In the genomic region with DNA sequence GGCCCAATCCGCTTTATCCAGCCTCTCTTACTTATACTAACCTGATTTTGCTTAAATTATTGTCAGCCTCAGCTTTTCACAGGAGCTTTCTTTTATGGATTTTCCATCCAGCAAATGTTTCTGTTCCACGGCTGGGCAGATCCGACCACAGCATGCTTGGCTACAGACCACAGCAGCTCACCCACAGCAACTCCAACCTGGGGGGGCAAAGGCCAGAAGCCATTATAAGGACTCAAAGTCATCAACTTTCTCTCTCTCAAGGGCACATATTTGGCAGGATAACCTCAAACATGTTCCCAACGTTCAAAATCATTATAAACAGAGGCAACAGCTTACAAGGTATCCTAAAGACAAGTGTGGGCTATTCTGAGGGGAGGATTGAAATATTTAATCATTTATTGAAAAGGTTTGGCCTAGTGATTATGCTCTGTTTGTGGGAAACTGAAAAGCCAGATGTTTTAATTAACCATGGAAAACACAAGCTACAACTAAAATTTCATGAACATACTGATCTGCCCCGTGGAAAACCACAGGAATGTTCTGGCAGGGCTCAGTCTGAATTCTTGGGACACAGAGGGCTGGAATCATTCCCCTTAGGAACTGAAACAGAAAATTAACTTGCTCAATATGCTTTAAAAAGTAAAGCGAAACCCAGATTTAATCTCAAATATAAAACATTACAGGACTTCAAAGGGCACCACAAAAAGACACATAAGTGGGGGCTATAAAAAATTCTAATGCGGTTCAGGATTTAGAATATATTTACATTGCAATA, we compare ENCODE assay signal across 9 cellular contexts.
DNase-seq lines count a peak whose midpoint lies in the region; ATAC-seq and TF ChIP-seq lines count a peak whose summit lies in the region.
"Had no signal": no experiment of that assay in that cellular context is flagged by ENCODE, and none has a peak within 500 bp of the region (broad histone marks: within the 10 kb centered on the region; RNA-seq: fewer than 3 reads in every experiment).

No MANE protein-coding gene starts in this region.

- no peaks in the 10 kb centered on the region for H3K27me3 Mint-ChIP-seq in MCF 10A (ENCODE audit: insufficient read depth, unreplicated experiment)

- POLR2A ChIA-PET in HCT116 (lab: Charles Lee), result interaction anchor here (1.4 kb wide), 1 partner anchor 17 kb away, joined by 5 read pairs; no protein-coding TSS in a partner anchor
- POLR2A ChIA-PET in MCF 10A (lab: Yijun Ruan, JAX), result interaction anchor here (0.8 to 20.2 kb wide), 21 partner anchors 10 to 1087 kb away, joined by 3 to 462 read pairs (median 6); a partner anchor contains a TSS

- WGBS in stomach, 5 donors, result 35 to 41% (median 38%) methylated on average over 7 of the region's 7 CpGs

- DNase-seq in HCT116 (ENCODE audit: low read depth, low spot score) (no peak), MCF 10A (ENCODE audit: unreplicated experiment) (peak; percentile 90), kidney glomerular epithelial cell (lab: John Stamatoyannopoulos, UW) (peak; percentile 90), stomach (peak; percentile 62), NCI-H748 treated with DMSO at 0.1 percent for 48 hours (lab: John Stamatoyannopoulos, UW) (no peak)
- DNase-seq in activated CD4-positive, alpha-beta T cell treated with anti-CD3 and anti-CD28 coated beads for 4 hours, result no peak
- DNase-seq in activated CD4-positive, alpha-beta T cell treated with anti-CD3 and anti-CD28 coated beads, Interleukin-2, amount 50 U/mL, for 4 hours, result no peak

- H3K9me3 Mint-ChIP-seq in MCF 10A (ENCODE audit: unreplicated experiment), result no peaks in the 10 kb centered on the region

- H3K27ac ChIP-seq in HCT116 (ENCODE audit: low read depth, low read length) (peak overlapping the region; percentile 87), stomach (peak overlapping the region; percentile 54 to 85 (median 81))

- no peak for TF ChIP-seq CTCF in HCT116 (IDR thresholded peaks at IDR 0.05 in 2 of 3, conservative IDR thresholded peaks at IDR 0.05 in 1 of 3; ENCODE audit: borderline replicate concordance in 1 of 3, insufficient read depth in 1 of 3, low read depth in 2 of 3, low read length in 2 of 3)
- TF ChIP-seq CTCF in MCF 10A (IDR thresholded peaks at IDR 0.05; ENCODE audit: unreplicated experiment), result no peak
- TF ChIP-seq CTCF in stomach (IDR thresholded peaks at IDR 0.05), result no peak

- peak overlapping the region; percentile 56 for H3K4me3 Mint-ChIP-seq in MCF 10A (ENCODE audit: unreplicated experiment)

- no peak overlapping the region for H2AFZ ChIP-seq in HCT116 (ENCODE audit: low read depth, low read length, poor library complexity, severe bottlenecking)

- CTCF ChIA-PET in HCT116 (lab: Charles Lee), result no interaction called here
- CTCF ChIA-PET in MCF 10A (lab: Yijun Ruan, JAX), result interaction anchor here (0.6 to 1.5 kb wide), 9 partner anchors 14 to 998 kb away, joined by 3 to 7 read pairs (median 3); a partner anchor contains a TSS

- peak overlapping the region; percentile 93 for H3K27ac Mint-ChIP-seq in MCF 10A (ENCODE audit: low read depth, unreplicated experiment)

- H3K36me3 ChIP-seq in HCT116 (ENCODE audit: control insufficient read depth in 1 of 2, insufficient read depth in 2 of 2, low read length in 2 of 2) (peaks cover 0 to 9% of the 10 kb centered on the region in 2 experiments; a peak in 1 of 4 replicates), stomach (no peaks in the 10 kb centered on the region)

- H3K9me3 ChIP-seq in HCT116 (ENCODE audit: control insufficient read depth in 1 of 2, insufficient read depth in 1 of 2, low read depth in 1 of 2, low read length in 2 of 2), result no peaks in the 10 kb centered on the region
- H3K9me3 ChIP-seq in stomach, result no peaks in the 10 kb centered on the region

- peaks cover 94% of the 10 kb centered on the region for H3K79me2 ChIP-seq in HCT116 (ENCODE audit: insufficient read depth, low read length)

- H3K9me2 ChIP-seq in HCT116 (ENCODE audit: insufficient read depth), result no peaks in the 10 kb centered on the region

- H3K4me1 ChIP-seq in HCT116 (ENCODE audit: control insufficient read depth in 1 of 2, insufficient read depth in 2 of 2, low read length in 2 of 2) (peaks cover 65 to 67% of the 10 kb centered on the region in 2 experiments), stomach (peaks cover 57 to 72% (median 62%) of the 10 kb centered on the region in 4 donors)

- no peak for TF ChIP-seq EP300 in stomach (IDR thresholded peaks at IDR 0.05)

- RAD21 ChIA-PET in HCT116 (lab: Charles Lee; ENCODE audit: low non-redundant PET in 1 of 2, low total read pairs in 2 of 2, uncharacterized antibody in 2 of 2, unreplicated experiment in 2 of 2), result no interaction called here

- peak overlapping the region; percentile 43 for H3K9ac ChIP-seq in HCT116 (ENCODE audit: low read length)

- peaks cover 32% of the 10 kb centered on the region for H3K36me3 Mint-ChIP-seq in MCF 10A (ENCODE audit: insufficient read depth, unreplicated experiment)

- intact Hi-C loops in HCT116 (cut with micrococcal nuclease) (no loop called here), MCF 10A (cut with micrococcal nuclease) (loop anchor here (2.0 to 10.0 kb wide), 3 partner anchors 18 to 218 kb away; no protein-coding TSS in a partner anchor), stomach (cut with DNase I; ENCODE audit: low total_unique reads) (loop anchor here (10.0 kb wide), 1 partner anchor 62 kb away; no protein-coding TSS in a partner anchor)

- ATAC-seq in HCT116 (peak; percentile 39; the same call in 1 of the 2 replicates), GM21529 (IDR thresholded peaks at IDR 0.05; ENCODE audit: unreplicated experiment) (no peak)
- ATAC-seq: activated CD4-positive, CD25-positive, alpha-beta regulatory T cell treated with anti-CD3 and anti-CD28 coated beads, Interleukin-2, amount 50 U/mL, for 24 hours had no signal

- no TSS peak for BruUV-seq in HCT116 (replicated peaks; lab: Mats Ljungman, UMichigan)
- BruUV-seq in MCF 10A (replicated peaks; lab: Mats Ljungman, UMichigan), result no TSS peak

- H3K4me3 ChIP-seq in HCT116 (replicated peaks in 1 of 2; ENCODE audit: low read depth in 1 of 2, low read length in 2 of 2), result no peak overlapping the region; a peak in 1 of 4 replicates
- H3K4me3 ChIP-seq in stomach, result no peak overlapping the region

- peaks cover 52% of the 10 kb centered on the region for H3K4me1 Mint-ChIP-seq in MCF 10A (ENCODE audit: insufficient read depth, unreplicated experiment)

- no peaks in the 10 kb centered on the region for H3K27me3 ChIP-seq in HCT116 (ENCODE audit: insufficient read depth, low read length)
- H3K27me3 ChIP-seq in stomach, result no peaks in the 10 kb centered on the region

- peak overlapping the region; percentile 57 for H3K4me2 ChIP-seq in HCT116 (ENCODE audit: low read length)

- no peak for TF ChIP-seq RAD21 in HCT116 (IDR thresholded peaks at IDR 0.05; ENCODE audit: low read depth)

- no peaks in the 10 kb centered on the region for H4K20me1 ChIP-seq in HCT116 (ENCODE audit: insufficient read depth)

- TF ChIP-seq POLR2A in HCT116 (IDR thresholded peaks at IDR 0.05; ENCODE audit: borderline replicate concordance, extremely low read depth, insufficient read depth, insufficient read length) (no peak), stomach (IDR thresholded peaks at IDR 0.05) (no peak)

TF ChIP-seq in HCT116, 20 proteins besides CTCF, POLR2A, EP300 and RAD21 (continues in another document):
- TF ChIP-seq EZH2phosphoT487 (IDR thresholded peaks at IDR 0.05; ENCODE audit: borderline replicate concordance), result no peak
- TF ChIP-seq, protein P1, sequence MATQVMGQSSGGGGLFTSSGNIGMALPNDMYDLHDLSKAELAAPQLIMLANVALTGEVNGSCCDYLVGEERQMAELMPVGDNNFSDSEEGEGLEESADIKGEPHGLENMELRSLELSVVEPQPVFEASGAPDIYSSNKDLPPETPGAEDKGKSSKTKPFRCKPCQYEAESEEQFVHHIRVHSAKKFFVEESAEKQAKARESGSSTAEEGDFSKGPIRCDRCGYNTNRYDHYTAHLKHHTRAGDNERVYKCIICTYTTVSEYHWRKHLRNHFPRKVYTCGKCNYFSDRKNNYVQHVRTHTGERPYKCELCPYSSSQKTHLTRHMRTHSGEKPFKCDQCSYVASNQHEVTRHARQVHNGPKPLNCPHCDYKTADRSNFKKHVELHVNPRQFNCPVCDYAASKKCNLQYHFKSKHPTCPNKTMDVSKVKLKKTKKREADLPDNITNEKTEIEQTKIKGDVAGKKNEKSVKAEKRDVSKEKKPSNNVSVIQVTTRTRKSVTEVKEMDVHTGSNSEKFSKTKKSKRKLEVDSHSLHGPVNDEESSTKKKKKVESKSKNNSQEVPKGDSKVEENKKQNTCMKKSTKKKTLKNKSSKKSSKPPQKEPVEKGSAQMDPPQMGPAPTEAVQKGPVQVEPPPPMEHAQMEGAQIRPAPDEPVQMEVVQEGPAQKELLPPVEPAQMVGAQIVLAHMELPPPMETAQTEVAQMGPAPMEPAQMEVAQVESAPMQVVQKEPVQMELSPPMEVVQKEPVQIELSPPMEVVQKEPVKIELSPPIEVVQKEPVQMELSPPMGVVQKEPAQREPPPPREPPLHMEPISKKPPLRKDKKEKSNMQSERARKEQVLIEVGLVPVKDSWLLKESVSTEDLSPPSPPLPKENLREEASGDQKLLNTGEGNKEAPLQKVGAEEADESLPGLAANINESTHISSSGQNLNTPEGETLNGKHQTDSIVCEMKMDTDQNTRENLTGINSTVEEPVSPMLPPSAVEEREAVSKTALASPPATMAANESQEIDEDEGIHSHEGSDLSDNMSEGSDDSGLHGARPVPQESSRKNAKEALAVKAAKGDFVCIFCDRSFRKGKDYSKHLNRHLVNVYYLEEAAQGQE (IDR thresholded peaks at IDR 0.05; ENCODE audit: low read depth), result no peak
- no peak for TF ChIP-seq EGR1 (IDR thresholded peaks at IDR 0.05; ENCODE audit: low read depth)
- TF ChIP-seq ZFX (IDR thresholded peaks at IDR 0.05), result no peak
- TF ChIP-seq, protein P2, sequence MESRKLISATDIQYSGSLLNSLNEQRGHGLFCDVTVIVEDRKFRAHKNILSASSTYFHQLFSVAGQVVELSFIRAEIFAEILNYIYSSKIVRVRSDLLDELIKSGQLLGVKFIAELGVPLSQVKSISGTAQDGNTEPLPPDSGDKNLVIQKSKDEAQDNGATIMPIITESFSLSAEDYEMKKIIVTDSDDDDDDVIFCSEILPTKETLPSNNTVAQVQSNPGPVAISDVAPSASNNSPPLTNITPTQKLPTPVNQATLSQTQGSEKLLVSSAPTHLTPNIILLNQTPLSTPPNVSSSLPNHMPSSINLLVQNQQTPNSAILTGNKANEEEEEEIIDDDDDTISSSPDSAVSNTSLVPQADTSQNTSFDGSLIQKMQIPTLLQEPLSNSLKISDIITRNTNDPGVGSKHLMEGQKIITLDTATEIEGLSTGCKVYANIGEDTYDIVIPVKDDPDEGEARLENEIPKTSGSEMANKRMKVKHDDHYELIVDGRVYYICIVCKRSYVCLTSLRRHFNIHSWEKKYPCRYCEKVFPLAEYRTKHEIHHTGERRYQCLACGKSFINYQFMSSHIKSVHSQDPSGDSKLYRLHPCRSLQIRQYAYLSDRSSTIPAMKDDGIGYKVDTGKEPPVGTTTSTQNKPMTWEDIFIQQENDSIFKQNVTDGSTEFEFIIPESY (IDR thresholded peaks at IDR 0.05; ENCODE audit: extremely low read depth, insufficient replicate concordance, low read length), result no peak
- TF ChIP-seq SP1 (IDR thresholded peaks at IDR 0.05; ENCODE audit: low read depth), result no peak; the same call in 1 of the 2 replicates
- TF ChIP-seq CEBPB (IDR thresholded peaks at IDR 0.05; ENCODE audit: low read depth), result no peak
- TF ChIP-seq FOSL1 (IDR thresholded peaks at IDR 0.05; ENCODE audit: low read depth), result no peak

Comparison
In these comparisons a context has a peak if more than half of its experiments do, and no peak if none do; other contexts are left out.
1. DNase-seq: peak in MCF 10A (single experiment), kidney glomerular epithelial cell (single experiment) and stomach (single experiment); none in HCT116 (single experiment), activated CD4-positive, alpha-beta T cell treated with anti-CD3 and anti-CD28 coated beads for 4 hours (0 of 2), activated CD4-positive, alpha-beta T cell treated with anti-CD3 and anti-CD28 coated beads, Interleukin-2, amount 50 U/mL, for 4 hours (0 of 2) and NCI-H748 treated with DMSO at 0.1 percent for 48 hours (single experiment).